In the genomic region with DNA sequence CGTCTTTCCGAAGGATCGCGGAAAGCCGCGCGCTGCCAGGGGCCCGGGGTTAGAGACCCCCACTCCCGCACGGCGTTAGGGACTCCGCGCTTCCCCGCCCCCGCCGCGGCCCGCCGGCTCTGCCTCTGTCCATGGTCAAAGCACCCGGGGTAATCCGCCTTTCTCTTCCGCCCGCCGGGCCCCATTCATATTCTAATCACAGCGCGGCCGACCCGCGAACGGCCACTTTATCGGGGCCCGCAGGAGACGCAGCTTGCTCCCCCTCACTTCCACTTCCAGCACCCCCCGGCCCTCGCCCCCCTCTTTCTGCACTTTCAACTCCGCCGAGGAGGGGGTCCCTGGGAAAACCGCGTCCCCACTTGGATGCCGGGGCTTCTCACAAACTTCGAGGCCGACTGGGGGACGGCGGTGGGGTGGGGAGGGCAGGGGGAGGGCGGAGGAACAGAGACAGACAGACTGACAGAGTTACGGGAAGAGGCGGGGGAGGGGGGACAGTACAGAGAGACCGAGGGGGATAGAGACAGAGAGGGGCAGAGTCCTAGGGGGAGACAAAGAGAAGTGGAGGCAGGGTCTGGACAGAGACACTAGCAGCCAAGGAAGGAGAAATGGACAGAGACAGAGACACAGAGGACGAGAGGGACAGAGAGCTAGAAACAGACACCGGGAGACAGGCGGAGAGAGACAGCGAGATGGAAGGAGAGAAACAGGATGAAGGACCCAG, we compare ENCODE assay signal across 1 cellular context.
TF ChIP-seq lines count a peak whose summit lies in the region.

No MANE protein-coding gene starts in this region.

TF ChIP-seq in H1, 55 proteins besides CTCF, POLR2A, EP300 and RAD21:
- TF ChIP-seq MAFK (IDR thresholded peaks at IDR 0.05; ENCODE audit: low read depth, low read length): no peak
- peak; percentile 93 for TF ChIP-seq EGR1 (IDR thresholded peaks at IDR 0.05; ENCODE audit: borderline replicate concordance, low read depth, low read length)
- no peak for TF ChIP-seq TCF12 (IDR thresholded peaks at IDR 0.05; ENCODE audit: low read depth, low read length)
- no peak for TF ChIP-seq RNF2 (IDR thresholded peaks at IDR 0.05; ENCODE audit: borderline replicate concordance, low read depth, low read length, missing control alignments, poor library complexity, severe bottlenecking)
- TF ChIP-seq TEAD4 (IDR thresholded peaks at IDR 0.05; ENCODE audit: low read depth, low read length): no peak
- 0 out of 2 replicates have a peak, but pooled peaks have one; percentile 27 for TF ChIP-seq POU5F1 (IDR thresholded peaks at IDR 0.05; ENCODE audit: low read depth, low read length)
- TF ChIP-seq RBBP5 (IDR thresholded peaks at IDR 0.05; ENCODE audit: borderline replicate concordance, low read depth, low read length): peak; percentile 20; the same call in 1 of the 2 replicates
- TF ChIP-seq KDM4A (IDR thresholded peaks at IDR 0.05; ENCODE audit: low read depth, low read length, severe bottlenecking): peak; percentile 43
- no peak for TF ChIP-seq CEBPB (IDR thresholded peaks at IDR 0.05; ENCODE audit: low read depth, low read length)
- no peak for TF ChIP-seq BRCA1 (IDR thresholded peaks at IDR 0.05; ENCODE audit: low read depth, low read length)
- 0 out of 4 replicates have a peak, but pooled peaks of 1 of the 2 experiments have one; percentile 23 for TF ChIP-seq SIN3A (conservative IDR thresholded peaks at IDR 0.05 in 1 of 2, IDR thresholded peaks at IDR 0.05 in 1 of 2; ENCODE audit: low read depth in 1 of 2, low read length in 2 of 2)
- TF ChIP-seq POLR2AphosphoS5 (IDR thresholded peaks at IDR 0.05; ENCODE audit: low read depth, low read length): peak; percentile 60
- TF ChIP-seq HDAC6 (IDR thresholded peaks at IDR 0.05; ENCODE audit: low read depth, low read length): peak; percentile 7
- TF ChIP-seq, protein P1, sequence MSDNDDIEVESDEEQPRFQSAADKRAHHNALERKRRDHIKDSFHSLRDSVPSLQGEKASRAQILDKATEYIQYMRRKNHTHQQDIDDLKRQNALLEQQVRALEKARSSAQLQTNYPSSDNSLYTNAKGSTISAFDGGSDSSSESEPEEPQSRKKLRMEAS (IDR thresholded peaks at IDR 0.05): 0 out of 2 replicates have a peak, but pooled peaks have one; percentile 0
- TF ChIP-seq FOSL1 (IDR thresholded peaks at IDR 0.05; ENCODE audit: insufficient read depth, low read depth, low read length): no peak
TF ChIP-seq in H1: peak in this region for 8.
